29 cellular contexts compared by ENCODE assay signal in genomic region chr7:10677211-10677610, GRCh38.
"Had no signal": no experiment of that assay in that cellular context is flagged by ENCODE, and none has a peak within 500 bp of the region (broad histone marks: within the 10 kb centered on the region; RNA-seq: fewer than 3 reads in every experiment).

No MANE protein-coding gene starts in this region.

- ATAC-seq: activated T-helper 17 cell treated with anti-CD3 and anti-CD28 coated beads, Interleukin-2, amount 50 U/mL, for 72 hours; foreskin keratinocyte; heart right ventricle; left lung; lower lobe of right lung; naive thymus-derived CD8-positive, alpha-beta T cell; pancreas; psoas muscle; stimulated activated effector memory CD8-positive, alpha-beta T cell treated with anti-CD3 and anti-CD28 coated beads, Interleukin-12 subunit alpha, Interleukin-12 subunit beta, amount 100 ng/mL, for 72 hours; stimulated activated naive CD8-positive, alpha-beta T cell treated with anti-CD3 and anti-CD28 coated beads, Interleukin-15, amount 100 ng/mL, for 72 hours had no signal

- H3K4me3 ChIP-seq: esophagus muscularis mucosa, heart right ventricle, left lung, lower lobe of right lung, pancreas, psoas muscle, sigmoid colon, uterus had no signal

- DNase-seq: activated CD4-positive, alpha-beta memory T cell treated with anti-CD3 and anti-CD28 coated beads, Interleukin-2, amount 10 ng/mL, durations not matched to agents 7 days and 5 days; activated CD4-positive, alpha-beta T cell treated with anti-CD3 and anti-CD28 coated beads for 1 hour; activated CD4-positive, alpha-beta T cell treated with anti-CD3 and anti-CD28 coated beads, Interleukin-2, amount 10 ng/mL, durations not matched to agents 7 days and 5 days; activated CD8-positive, alpha-beta memory T cell treated with anti-CD3 and anti-CD28 coated beads, Interleukin-2, amount 50 U/mL, for 48 hours; activated gamma-delta T cell treated with Interleukin-2 at 50 U/mL for 16 hours; activated naive CD4-positive, alpha-beta T cell treated with anti-CD3 and anti-CD28 coated beads, Interleukin-2, amount 50 U/mL, for 16 hours; activated T-cell treated with anti-CD3 and anti-CD28 coated beads, Interleukin-2, amount 50 U/mL, for 24 hours; amniotic stem cell; brain microvascular endothelial cell; dermis blood vessel endothelial cell; effector CD4-positive, alpha-beta T cell; foreskin keratinocyte; heart right ventricle; kidney glomerular epithelial cell; left lung; lower lobe of right lung; mesenchymal stem cell; naive thymus-derived CD8-positive, alpha-beta T cell; nucleus accumbens; pancreas; psoas muscle; sigmoid colon; small intestine; stimulated activated CD4-positive, alpha-beta T cell treated with anti-CD3 and anti-CD28 coated beads, Interleukin-4, amount 100 ng/mL, for 24 hours; stimulated activated naive CD8-positive, alpha-beta T cell treated with anti-CD3 and anti-CD28 coated beads, Interleukin-15, amount 100 ng/mL, for 72 hours; uterus had no signal

- H3K4me1 ChIP-seq: esophagus muscularis mucosa, foreskin keratinocyte, heart right ventricle, left lung, lower lobe of right lung, pancreas, psoas muscle, sigmoid colon, uterus had no signal

- H3K36me3 ChIP-seq: brain microvascular endothelial cell, esophagus muscularis mucosa, heart right ventricle, left lung, lower lobe of right lung, pancreas, sigmoid colon, uterus had no signal

- H3K9me3 ChIP-seq: esophagus muscularis mucosa, heart right ventricle, left lung, lower lobe of right lung, pancreas, psoas muscle, sigmoid colon, uterus had no signal

- H3K27me3 ChIP-seq: brain microvascular endothelial cell, esophagus muscularis mucosa, foreskin keratinocyte, heart right ventricle, left lung, pancreas, sigmoid colon, uterus had no signal
